8 cellular contexts compared by ENCODE assay signal in the genomic region with DNA sequence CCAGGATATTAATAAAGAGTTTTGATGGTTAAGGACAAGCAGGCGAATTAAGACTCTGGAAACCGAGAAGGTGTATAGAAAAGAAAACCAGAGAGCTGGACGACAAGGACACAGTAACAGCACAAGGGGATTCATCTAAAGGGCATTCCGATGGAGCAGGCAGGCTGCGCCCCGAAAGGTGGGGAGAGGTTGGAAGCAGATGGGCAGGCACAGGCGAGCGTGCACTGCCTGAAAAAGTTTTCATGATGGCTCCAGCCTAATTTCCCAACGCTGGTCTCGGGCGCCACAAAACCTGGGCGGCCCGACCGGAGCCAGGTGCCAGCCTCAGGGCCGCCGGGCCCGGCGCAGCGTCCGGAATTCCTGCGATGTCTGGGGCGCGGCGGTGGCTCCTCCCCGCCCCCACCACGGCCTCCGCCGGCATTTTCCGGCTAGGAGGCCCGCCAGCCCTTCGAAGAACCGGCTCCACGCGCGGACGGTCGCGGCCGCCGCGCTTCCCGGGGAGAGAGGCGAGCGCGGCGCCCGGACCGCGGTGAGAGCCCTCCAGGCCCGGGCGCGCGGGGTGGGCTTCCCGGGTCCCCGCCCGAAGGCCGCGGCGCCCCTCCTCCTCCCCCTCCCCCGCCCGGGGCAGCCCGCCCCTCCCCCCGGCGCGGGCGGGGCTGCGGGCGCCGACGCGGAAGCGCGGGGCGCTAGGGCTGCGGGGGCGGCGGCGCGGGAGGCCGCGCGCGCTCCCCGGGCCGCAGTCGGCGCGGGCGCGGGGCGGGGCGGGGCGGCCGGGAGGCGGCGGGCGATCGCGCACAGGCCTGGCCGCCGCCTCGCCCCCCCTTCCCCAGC. TPM values are rescaled to one million over a fixed set of nuclear protein-coding genes. Genes with fewer than 3 reads are reported as not detected.
DNase-seq lines count a peak whose midpoint lies in the region; ATAC-seq and TF ChIP-seq lines count a peak whose summit lies in the region.

No MANE protein-coding gene starts in this region.

- TF ChIP-seq POLR2A in sigmoid colon (IDR thresholded peaks at IDR 0.05) = peak; percentile 48 to 54

- H3K4me3 ChIP-seq in astrocyte of the spinal cord (ENCODE audit: low read depth, low read length) = peak overlapping the region; percentile 73
- peak overlapping the region; percentile 87 for H3K4me3 ChIP-seq in iPS-11a (ENCODE audit: low read depth, low read length)
- H3K4me3 ChIP-seq in sigmoid colon = peak overlapping the region; percentile 68 to 98 (median 90)

- peak; percentile 63 for DNase-seq in ELR (ENCODE audit: low read depth)
- DNase-seq in KBM-7 = peak; percentile 71
- DNase-seq in T-helper 2 cell = peak; percentile 36 to 69 (median 49)
- DNase-seq in astrocyte of the spinal cord (ENCODE audit: low read depth, low spot score) = peak; percentile 69
- DNase-seq in sigmoid colon = peak; percentile 82
- no peak for DNase-seq in NCI-H2107 treated with DMSO at 0.1 percent for 48 hours (lab: John Stamatoyannopoulos, UW; ENCODE audit: unreplicated experiment)

- H3K27ac ChIP-seq in sigmoid colon = peak overlapping the region; percentile 99 to 100 (median 100)

- intact Hi-C loops in sigmoid colon (cut with DNase I) = loop anchor here (1.0 to 10.0 kb wide), 6 partner anchors 96 to 294 kb away; partner anchors contain the start of genes PIGP, TTC3 and VPS26C

- no peaks in the 10 kb centered on the region for H3K9me3 ChIP-seq in sigmoid colon

- 1% methylated on average over 102 of the region's 102 CpGs for WGBS in sigmoid colon, 2 donors

- TF ChIP-seq CTCF in astrocyte of the spinal cord (IDR thresholded peaks at IDR 0.05; ENCODE audit: low read depth, low read length) (no peak), sigmoid colon (IDR thresholded peaks at IDR 0.05) (no peak)

- no peaks in the 10 kb centered on the region for H3K36me3 ChIP-seq in sigmoid colon

- H3K4me1 ChIP-seq in sigmoid colon = peaks cover 0 to 36% (median 32%) of the 10 kb centered on the region in 4 donors

- in situ Hi-C loops in KBM-7 (cut with MboI; ENCODE audit: low pct_unique_long_range_greater_than_20kb, low sequenced_read_pairs) (no loop called here), astrocyte of the spinal cord (cut with HindIII; ENCODE audit: low sequenced_read_pairs) (no loop called here)

- ATAC-seq in GM21717 (IDR thresholded peaks at IDR 0.05; ENCODE audit: unreplicated experiment) = peak; percentile 18

- TF ChIP-seq EP300 in sigmoid colon (IDR thresholded peaks at IDR 0.05) = no peak

- H3K27me3 ChIP-seq in sigmoid colon = no peaks in the 10 kb centered on the region

RNA-seq across cellular contexts. Expression of gene DYRK1A, which starts 0.7 kb away (rescaled TPM):
- 10 to 100 TPM; 62.9 to 74.1 (median 69.5) TPM for total RNA-seq in sigmoid colon
- 10 to 100 TPM; 11.4 to 23.4 (median 12.9) TPM for polyA plus RNA-seq in sigmoid colon
